Comparison of ENCODE assay signal across 16 cellular contexts in the genomic region with DNA sequence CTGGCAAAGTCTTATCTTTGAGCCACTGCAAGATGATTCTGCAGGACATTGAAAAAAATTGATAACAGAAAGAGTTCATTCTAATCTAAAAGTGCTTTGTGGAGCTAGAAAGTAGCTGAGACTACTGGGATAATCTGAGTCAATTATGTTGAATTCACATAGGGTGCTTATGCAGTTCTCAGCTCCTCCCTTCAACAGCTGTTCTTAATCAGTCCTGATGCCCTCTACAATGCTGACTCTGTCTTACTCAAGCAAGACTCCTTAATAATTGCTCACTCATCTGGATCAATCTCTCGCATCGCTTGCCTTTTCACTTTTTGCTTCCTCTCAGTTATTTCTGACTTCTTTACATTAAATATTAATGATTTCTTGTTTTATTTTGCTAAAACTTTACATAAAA.
"Had no signal": no experiment of that assay in that cellular context is flagged by ENCODE, and none has a peak within 500 bp of the region (broad histone marks: within the 10 kb centered on the region; RNA-seq: fewer than 3 reads in every experiment).

No MANE protein-coding gene starts in this region.

- H3K4me1 Mint-ChIP-seq: activated naive CD8-positive, alpha-beta T cell treated with anti-CD3 and anti-CD28 coated beads for 36 hours; stimulated activated naive CD8-positive, alpha-beta T cell treated with anti-CD3 and anti-CD28 coated beads, Interleukin-15, amount 100 ng/mL, for 72 hours had no signal

- H3K27ac Mint-ChIP-seq: activated CD4-positive, alpha-beta memory T cell treated with anti-CD3 and anti-CD28 coated beads for 36 hours; activated naive CD8-positive, alpha-beta T cell treated with anti-CD3 and anti-CD28 coated beads for 36 hours; stimulated activated naive CD8-positive, alpha-beta T cell treated with anti-CD3 and anti-CD28 coated beads, Interleukin-15, amount 100 ng/mL, for 72 hours; T-helper 2 cell treated with Interferon-gamma antibody and Interleukin-4, amounts not matched to agents 5 μg/mL and 100 μg/mL, for 36 hours had no signal

- H3K27me3 ChIP-seq: foreskin keratinocyte had no signal

- DNase-seq: activated CD4-positive, alpha-beta memory T cell treated with anti-CD3 and anti-CD28 coated beads for 36 hours; activated gamma-delta T cell; activated naive CD8-positive, alpha-beta T cell treated with anti-CD3 and anti-CD28 coated beads for 36 hours; activated T-cell treated with anti-CD3 and anti-CD28 coated beads, Interleukin-2, amount 50 U/mL, for 4 hours; cerebellar nuclear complex; dermis blood vessel endothelial cell; foreskin keratinocyte; head of caudate nucleus; left colon; stimulated activated CD4-positive, alpha-beta T cell treated with anti-CD3 and anti-CD28 coated beads, Interleukin-4, amount 100 ng/mL, for 4 hours; stimulated activated naive CD8-positive, alpha-beta T cell treated with anti-CD3 and anti-CD28 coated beads, Interleukin-15, amount 100 ng/mL, for 72 hours had no signal

- ATAC-seq: activated T-cell treated with anti-CD3 and anti-CD28 coated beads, Interleukin-2, amount 50 U/mL, for 4 hours; esophagus mucosa; foreskin keratinocyte; left colon; stimulated activated naive CD8-positive, alpha-beta T cell treated with anti-CD3 and anti-CD28 coated beads, Interleukin-15, amount 100 ng/mL, for 72 hours had no signal

- H3K27me3 Mint-ChIP-seq: activated CD4-positive, alpha-beta memory T cell treated with anti-CD3 and anti-CD28 coated beads for 36 hours; activated naive CD8-positive, alpha-beta T cell treated with anti-CD3 and anti-CD28 coated beads for 36 hours; stimulated activated naive CD8-positive, alpha-beta T cell treated with anti-CD3 and anti-CD28 coated beads, Interleukin-15, amount 100 ng/mL, for 72 hours had no signal

- H3K4me3 Mint-ChIP-seq: activated CD4-positive, alpha-beta memory T cell treated with anti-CD3 and anti-CD28 coated beads for 36 hours; activated naive CD8-positive, alpha-beta T cell treated with anti-CD3 and anti-CD28 coated beads for 36 hours; activated T-cell treated with anti-CD3 and anti-CD28 coated beads, Interleukin-2, amount 50 U/mL, for 4 hours; stimulated activated naive CD8-positive, alpha-beta T cell treated with anti-CD3 and anti-CD28 coated beads, Interleukin-15, amount 100 ng/mL, for 72 hours; T-helper 2 cell treated with Interferon-gamma antibody and Interleukin-4, amounts not matched to agents 5 μg/mL and 100 μg/mL, for 36 hours had no signal

- H3K9me3 ChIP-seq: thoracic aorta had no signal

- H3K36me3 Mint-ChIP-seq: activated CD4-positive, alpha-beta memory T cell treated with anti-CD3 and anti-CD28 coated beads for 36 hours; activated naive CD8-positive, alpha-beta T cell treated with anti-CD3 and anti-CD28 coated beads for 36 hours had no signal

- H3K4me1 ChIP-seq: foreskin keratinocyte, parathyroid adenoma had no signal

- H3K36me3 ChIP-seq: thoracic aorta had no signal

- H3K4me3 ChIP-seq: skin epidermis, thoracic aorta had no signal

- H3K27ac ChIP-seq: foreskin keratinocyte, parathyroid adenoma, skin epidermis, thoracic aorta had no signal
